Comparison of ENCODE assay signal across 8 cellular contexts in the genomic region with DNA sequence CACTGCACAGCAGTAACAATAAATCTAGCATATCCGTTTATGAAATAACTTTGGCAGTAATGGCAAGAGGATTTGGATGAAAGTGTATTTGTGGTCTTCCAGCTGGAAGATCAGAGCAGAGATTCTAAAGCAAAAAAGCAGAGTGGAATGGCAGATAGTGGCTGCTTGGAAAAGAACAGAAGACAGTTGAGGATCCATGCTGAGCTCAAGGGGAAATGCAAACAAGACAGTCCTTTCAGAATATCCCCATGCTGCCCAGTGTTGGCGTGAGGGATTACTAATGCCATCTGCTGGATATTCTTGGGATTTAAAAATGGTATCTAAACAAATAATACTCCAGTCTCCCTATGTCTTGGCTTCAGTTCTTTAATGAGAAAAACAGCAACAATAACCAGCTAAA.
DNase-seq lines count a peak whose midpoint lies in the region; ATAC-seq and TF ChIP-seq lines count a peak whose summit lies in the region.

No MANE protein-coding gene starts in this region.

- intact Hi-C loops in stomach (cut with DNase I; ENCODE audit: low total_unique reads), result no loop called here

- no peaks in the 10 kb centered on the region for H3K9me3 ChIP-seq in stomach

- no peaks in the 10 kb centered on the region for H3K4me1 ChIP-seq in stomach

- TF ChIP-seq CTCF in stomach (IDR thresholded peaks at IDR 0.05), result peak in 4 of 7 experiments; percentile 23 to 57 (median 39)

- ATAC-seq in GM18868 (IDR thresholded peaks at IDR 0.05; ENCODE audit: unreplicated experiment) (peak; percentile 61), HG03354 (IDR thresholded peaks at IDR 0.05; ENCODE audit: poor library complexity, severe bottlenecking, unreplicated experiment) (no peak), GM21447 (IDR thresholded peaks at IDR 0.05; ENCODE audit: unreplicated experiment) (no peak), GM21737 (IDR thresholded peaks at IDR 0.05; ENCODE audit: unreplicated experiment) (no peak)

- H3K27ac ChIP-seq in stomach, result no peak overlapping the region

- no peak overlapping the region for H3K4me3 ChIP-seq in stomach

- H3K36me3 ChIP-seq in stomach, result no peaks in the 10 kb centered on the region

- peak; percentile 40 for DNase-seq in M059J (ENCODE audit: low read depth)
- peak; percentile 18 to 37 for DNase-seq in SHP77 (lab: John Stamatoyannopoulos, UW)
- DNase-seq in foreskin melanocyte, result peak; percentile 52
- no peak for DNase-seq in stomach

- TF ChIP-seq POLR2A in stomach (IDR thresholded peaks at IDR 0.05), result no peak

- H3K27me3 ChIP-seq in stomach, result no peaks in the 10 kb centered on the region

- no peak for TF ChIP-seq EP300 in stomach (IDR thresholded peaks at IDR 0.05)

- 39 to 44% (median 43%) methylated on average over 2 of the region's 2 CpGs for WGBS in stomach, 5 donors
